In the genomic region with DNA sequence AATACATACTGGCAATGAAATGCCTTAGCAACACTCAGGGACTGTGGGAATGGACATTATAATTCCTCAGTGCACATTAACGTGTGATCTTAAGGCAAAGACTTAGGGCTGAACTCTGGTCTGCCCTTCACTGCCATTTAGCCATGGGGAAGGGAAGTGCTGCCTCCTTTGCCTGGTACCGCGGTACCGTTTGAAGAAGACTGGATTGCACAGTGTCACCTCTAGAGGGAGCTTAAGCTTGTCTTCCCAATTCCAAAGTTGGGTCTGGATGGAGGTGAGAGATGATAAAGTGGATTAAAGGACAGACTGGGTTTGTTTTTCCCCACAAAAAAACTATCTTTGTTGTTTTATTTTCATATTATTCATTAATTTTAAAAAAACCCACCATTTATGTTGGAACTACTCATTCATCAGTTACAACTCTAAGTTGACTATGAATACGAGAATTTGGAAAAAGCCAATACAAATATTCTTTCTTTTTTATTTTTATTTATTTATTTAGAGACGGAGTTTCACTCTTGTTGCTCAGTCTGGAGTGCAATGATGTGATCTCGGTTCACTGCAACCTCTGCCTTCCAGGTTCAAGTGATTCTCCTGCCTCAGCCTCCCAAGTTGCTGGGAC, we compare ENCODE assay signal across 8 cellular contexts.
DNase-seq lines count a peak whose midpoint lies in the region; ATAC-seq, FAIRE-seq and TF ChIP-seq lines count a peak whose summit lies in the region.

No MANE protein-coding gene starts in this region.

- ATAC-seq in HG03108 (IDR thresholded peaks at IDR 0.05; ENCODE audit: unreplicated experiment), result no peak

- TF ChIP-seq CTCF in GM12874 (IDR thresholded peaks at IDR 0.05; ENCODE audit: insufficient read depth, low read depth, low read length) (peak; percentile 21; the same call in 1 of the 2 replicates), fibroblast of pulmonary artery (IDR thresholded peaks at IDR 0.05; ENCODE audit: low read length, missing control alignments) (peak; percentile 70), GM13976 (IDR thresholded peaks at IDR 0.05; ENCODE audit: borderline replicate concordance, control extremely low read depth, extremely low read depth, insufficient read depth, missing control alignments) (no peak)

- DNase-seq in OCI-M1 (lab: John Stamatoyannopoulos, UW), result peak; percentile 72
- peak; percentile 32 for DNase-seq in fibroblast of pulmonary artery (ENCODE audit: low read depth)
- DNase-seq in retina, result peak; percentile 15
- no peak for DNase-seq in NCI-H2081 treated with DMSO at 0.1 percent for 48 hours (lab: John Stamatoyannopoulos, UW)
- no peak for DNase-seq in GM13976 (ENCODE audit: low spot score)

- H3K4me3 ChIP-seq in fibroblast of pulmonary artery (replicated peaks; ENCODE audit: low read depth, low read length), result no peak overlapping the region

- FAIRE-seq in A204.1 (lab: Jason Lieb, UNC), result peak; percentile 39

- in situ Hi-C loops in GM13976 (cut with MboI; ENCODE audit: low sequenced_read_pairs, unreplicated experiment), result no loop called here

Comparison
In these comparisons a context has a peak if more than half of its experiments do, and no peak if none do; other contexts are left out.
1. DNase-seq: peak in OCI-M1 (single experiment), fibroblast of pulmonary artery (single experiment) and retina (single experiment); none in NCI-H2081 treated with DMSO at 0.1 percent for 48 hours (single experiment) and GM13976 (single experiment).